Comparison of ENCODE assay signal across 8 cellular contexts in genomic region chr7:2232766-2233520, GRCh38. TPM values are rescaled to one million over a fixed set of nuclear protein-coding genes. Genes with fewer than 3 reads are reported as not detected.
DNase-seq lines count a peak whose midpoint lies in the region; ATAC-seq lines count a peak whose summit lies in the region.

TSS of gene MAD1L1 (minus strand) at chr7:2232945. CDS start at chr7:2230133, 2,812 bp downstream.

- H3K27me3 ChIP-seq in CD4-positive, alpha-beta memory T cell (ENCODE audit: insufficient read depth, low read length) = no peaks in the 10 kb centered on the region
- no peaks in the 10 kb centered on the region for H3K27me3 ChIP-seq in endocrine pancreas (ENCODE audit: control insufficient read depth, insufficient read depth, low read length)

- H3K9ac ChIP-seq in endocrine pancreas (ENCODE audit: control insufficient read depth, insufficient read depth, low read length) = peak within 1 kb of the TSS; percentile 73

- H3K27ac Mint-ChIP-seq in CD4-positive, alpha-beta memory T cell = peak within 1 kb of the TSS; percentile 76 to 97 (median 90)
- peak within 1 kb of the TSS; percentile 81 for H3K27ac Mint-ChIP-seq in activated CD8-positive, alpha-beta memory T cell treated with anti-CD3 and anti-CD28 coated beads, Interleukin-2, amount 10 ng/mL, durations not matched to agents 7 days and 5 days

- peaks cover 32% of the 10 kb centered on the region for H3K4me1 ChIP-seq in CD4-positive, alpha-beta memory T cell (ENCODE audit: insufficient read depth, low read length)
- H3K4me1 ChIP-seq in endocrine pancreas (ENCODE audit: control insufficient read depth, insufficient read depth, low read length) = peaks cover 5% of the 10 kb centered on the region

- peaks cover 6 to 37% of the 10 kb centered on the region in 2 donors for H3K36me3 Mint-ChIP-seq in CD4-positive, alpha-beta memory T cell
- peaks cover 23% of the 10 kb centered on the region for H3K36me3 Mint-ChIP-seq in activated CD8-positive, alpha-beta memory T cell treated with anti-CD3 and anti-CD28 coated beads, Interleukin-2, amount 10 ng/mL, durations not matched to agents 7 days and 5 days

- peaks cover 8% of the 10 kb centered on the region for H3K36me3 ChIP-seq in CD4-positive, alpha-beta memory T cell (ENCODE audit: insufficient read depth, low read length)
- H3K36me3 ChIP-seq in endocrine pancreas (ENCODE audit: control insufficient read depth, insufficient read depth, low read length) = no peaks in the 10 kb centered on the region

- CTCF ChIA-PET in CD4-positive, alpha-beta memory T cell (lab: Charles Lee; ENCODE audit: partially characterized antibody) = no interaction called here
- CTCF ChIA-PET in activated CD8-positive, alpha-beta memory T cell treated with anti-CD3 and anti-CD28 coated beads, Interleukin-2, amount 10 ng/mL, durations not matched to agents 7 days and 5 days (lab: Charles Lee) = interaction anchor here (1.0 to 2.2 kb wide), 8 partner anchors 9 to 654 kb away, joined by 3 to 9 read pairs (median 4); partner anchors contain the start of genes EIF3B, MRM2, NUDT1 and SNX8

- peaks cover 13 to 45% (median 32%) of the 10 kb centered on the region in 4 donors for H3K4me1 Mint-ChIP-seq in CD4-positive, alpha-beta memory T cell
- peaks cover 24% of the 10 kb centered on the region for H3K4me1 Mint-ChIP-seq in activated CD8-positive, alpha-beta memory T cell treated with anti-CD3 and anti-CD28 coated beads, Interleukin-2, amount 10 ng/mL, durations not matched to agents 7 days and 5 days

- H3K4me3 ChIP-seq in CD4-positive, alpha-beta memory T cell (ENCODE audit: low read length in 2 of 2) = peak within 1 kb of the TSS; percentile 95 to 98
- peak within 1 kb of the TSS; percentile 55 for H3K4me3 ChIP-seq in endocrine pancreas (ENCODE audit: control insufficient read depth, insufficient read depth, low read length)

- intact Hi-C loops in CD4-positive, alpha-beta memory T cell (cut with micrococcal nuclease) = loop anchor here (1.0 to 5.0 kb wide), 3 partner anchors 9 to 291 kb away; partner anchors contain the start of genes EIF3B, MRM2 and NUDT1

- no peaks in the 10 kb centered on the region for H3K9me3 Mint-ChIP-seq in CD4-positive, alpha-beta memory T cell
- H3K9me3 Mint-ChIP-seq in activated CD8-positive, alpha-beta memory T cell treated with anti-CD3 and anti-CD28 coated beads, Interleukin-2, amount 10 ng/mL, durations not matched to agents 7 days and 5 days (ENCODE audit: low read depth) = no peaks in the 10 kb centered on the region

- DNase-seq in CD4-positive, alpha-beta memory T cell = peak; percentile 86 to 88 (median 88)
- DNase-seq in HT-29 (ENCODE audit: low spot score) = peak; percentile 95
- DNase-seq in NOMO-1 treated with DMSO at 0.1 percent for 48 hours (lab: John Stamatoyannopoulos, UW; ENCODE audit: unreplicated experiment) = peak; percentile 74
- DNase-seq in activated CD8-positive, alpha-beta memory T cell treated with anti-CD3 and anti-CD28 coated beads, Interleukin-2, amount 10 ng/mL, durations not matched to agents 7 days and 5 days = peak; percentile 93
- peak; percentile 97 for DNase-seq in mesenteric fat pad (ENCODE audit: low spot score)
- peak; percentile 79 for DNase-seq in stimulated activated CD8-positive, alpha-beta memory T cell treated with anti-CD3 and anti-CD28 coated beads, Interleukin-15, amount 100 ng/mL, for 1 hour (ENCODE audit: low read depth)

- ATAC-seq in GM19463 (IDR thresholded peaks at IDR 0.05; ENCODE audit: unreplicated experiment) = peak; percentile 62
- ATAC-seq in activated CD8-positive, alpha-beta memory T cell treated with anti-CD3 and anti-CD28 coated beads, Interleukin-2, amount 10 ng/mL, durations not matched to agents 7 days and 5 days = peak; percentile 95

- peak within 1 kb of the TSS; percentile 70 for H3K27ac ChIP-seq in CD4-positive, alpha-beta memory T cell (ENCODE audit: low read depth, low read length)

- no peaks in the 10 kb centered on the region for H3K9me3 ChIP-seq in CD4-positive, alpha-beta memory T cell (ENCODE audit: control insufficient read depth in 1 of 2, low read length in 2 of 2)
- H3K9me3 ChIP-seq in endocrine pancreas (ENCODE audit: control insufficient read depth, low read length) = no peaks in the 10 kb centered on the region

- H3K4me3 Mint-ChIP-seq in CD4-positive, alpha-beta memory T cell = peak within 1 kb of the TSS; percentile 87 to 99 (median 94)
- peak within 1 kb of the TSS; percentile 83 for H3K4me3 Mint-ChIP-seq in activated CD8-positive, alpha-beta memory T cell treated with anti-CD3 and anti-CD28 coated beads, Interleukin-2, amount 10 ng/mL, durations not matched to agents 7 days and 5 days

- POLR2A ChIA-PET in CD4-positive, alpha-beta memory T cell (lab: Charles Lee; ENCODE audit: partially characterized antibody) = interaction anchor here (1.2 to 2.7 kb wide), 2 partner anchors 9 to 121 kb away, joined by 3 to 16 read pairs; partner anchors contain the start of genes MRM2 and NUDT1

- H3K27me3 Mint-ChIP-seq in CD4-positive, alpha-beta memory T cell = no peaks in the 10 kb centered on the region
- no peaks in the 10 kb centered on the region for H3K27me3 Mint-ChIP-seq in activated CD8-positive, alpha-beta memory T cell treated with anti-CD3 and anti-CD28 coated beads, Interleukin-2, amount 10 ng/mL, durations not matched to agents 7 days and 5 days

RNA-seq across cellular contexts. Expression of gene MAD1L1, which starts in this region (rescaled TPM):
- 10 to 100 TPM; 89.9 to 94.2 TPM for total RNA-seq in CD4-positive, alpha-beta memory T cell
- polyA plus RNA-seq in CD4-positive, alpha-beta memory T cell = 100 to 1,000 TPM; 125 to 132 TPM
- 89.2 and 103 TPM in 2 replicates for total RNA-seq in HT-29 (2014; rRNA removed; shearing (Covaris generic))
- total RNA-seq in activated CD8-positive, alpha-beta memory T cell treated with anti-CD3 and anti-CD28 coated beads, Interleukin-2, amount 10 ng/mL, durations not matched to agents 7 days and 5 days = 10 to 100 TPM; 60.0 to 97.7 TPM
- total RNA-seq in mesenteric fat pad = 32.2 TPM

Comparison
In these comparisons a context has a peak if more than half of its experiments do, and no peak if none do; other contexts are left out.
1. Peak in every context shown above with its lines: DNase-seq, ATAC-seq, H3K4me3 ChIP-seq and H3K27ac ChIP-seq.